ENCODE assay signal across 8 cellular contexts in the genomic region with DNA sequence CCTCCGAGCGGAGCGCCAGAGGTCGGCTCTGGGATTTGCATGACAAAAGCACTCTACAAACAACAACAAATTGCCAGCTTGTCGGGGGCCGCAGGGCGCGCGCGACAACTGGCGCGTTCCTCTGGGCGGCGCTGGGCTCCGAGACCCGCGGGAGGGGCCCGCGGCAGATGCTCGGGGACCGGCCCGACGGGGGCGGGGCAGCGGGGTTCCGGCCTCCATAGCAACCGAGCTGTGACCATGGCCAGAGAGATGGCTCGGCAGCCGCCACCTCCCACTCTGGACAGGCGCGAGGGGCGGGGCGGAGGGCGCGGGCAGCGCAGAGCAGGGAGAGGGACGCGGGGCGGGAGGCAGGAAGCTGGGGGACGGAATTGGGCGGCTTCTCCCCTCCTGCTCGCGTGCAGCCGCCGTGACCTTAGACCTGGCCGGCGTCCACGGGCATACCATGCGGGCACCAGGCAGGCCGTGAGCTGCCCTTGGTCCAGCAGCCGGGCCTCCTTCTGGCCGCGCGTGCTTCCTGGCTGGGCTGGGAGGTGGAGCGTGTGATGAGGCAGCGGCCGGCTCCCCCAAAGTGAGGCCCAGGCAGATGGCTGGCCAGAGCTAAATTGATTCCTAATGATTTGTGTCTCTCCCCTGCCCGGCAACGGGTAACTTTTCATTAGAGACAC.
DNase-seq lines count a peak whose midpoint lies in the region; ATAC-seq and TF ChIP-seq lines count a peak whose summit lies in the region.

No MANE protein-coding gene starts in this region.

- peak overlapping the region; percentile 27 to 45 for H3K4me3 Mint-ChIP-seq in effector memory CD8-positive, alpha-beta T cell

- no peaks in the 10 kb centered on the region for H3K36me3 Mint-ChIP-seq in effector memory CD8-positive, alpha-beta T cell (ENCODE audit: insufficient read depth)

- H3K4me3 ChIP-seq in AG09309 (ENCODE audit: control insufficient read depth, low read depth, low read length) = peak overlapping the region; percentile 21
- peak overlapping the region; percentile 43 for H3K4me3 ChIP-seq in H7 (ENCODE audit: insufficient read depth, low read depth, low read length)
- H3K4me3 ChIP-seq in left lung = peak overlapping the region; percentile 19 to 26

- H3K36me3 ChIP-seq in H7 (replicated peaks; ENCODE audit: control insufficient read depth, insufficient read depth, low read length) = no peaks in the 10 kb centered on the region
- no peaks in the 10 kb centered on the region for H3K36me3 ChIP-seq in left lung

- peaks cover 0 to 16% of the 10 kb centered on the region in 2 donors for H3K9me3 ChIP-seq in left lung

- DNase-seq in AG09309 (ENCODE audit: low read depth) = peak; percentile 63
- peak; percentile 99 for DNase-seq in H7
- peak; percentile 90 for DNase-seq in NCI-H82 (lab: John Stamatoyannopoulos, UW)
- no peak for DNase-seq in effector memory CD8-positive, alpha-beta T cell
- peak; percentile 71 to 88 for DNase-seq in left lung
- peak; percentile 51 to 94 (median 82) for DNase-seq in substantia nigra (lab: John Stamatoyannopoulos, UW)

- H3K9me3 Mint-ChIP-seq in effector memory CD8-positive, alpha-beta T cell = no peaks in the 10 kb centered on the region

- TF ChIP-seq CTCF in AG09309 (IDR thresholded peaks at IDR 0.05; ENCODE audit: control insufficient read depth, insufficient read depth, low read depth, low read length, missing control alignments) = no peak
- no peak for TF ChIP-seq CTCF in left lung (IDR thresholded peaks at IDR 0.05)

- H3K27me3 Mint-ChIP-seq in effector memory CD8-positive, alpha-beta T cell = peaks cover 16 to 66% of the 10 kb centered on the region in 2 donors

- H3K27ac ChIP-seq in left lung (no peak overlapping the region), substantia nigra (ENCODE audit: low read depth, low read length, poor library complexity, severe bottlenecking) (peak overlapping the region; percentile 77)

- H3K27ac Mint-ChIP-seq in effector memory CD8-positive, alpha-beta T cell = no peak overlapping the region

- peaks cover 4 to 12% of the 10 kb centered on the region in 2 donors for H3K4me1 ChIP-seq in left lung

- intact Hi-C loops in left lung (cut with DNase I) = no loop called here

- peak; percentile 32 for ATAC-seq in effector memory CD8-positive, alpha-beta T cell (replicated peaks)
- ATAC-seq in left lung = peak; percentile 87
- ATAC-seq in HG02763 (IDR thresholded peaks at IDR 0.05; ENCODE audit: unreplicated experiment) = no peak
- no peak for ATAC-seq in HG02884 (IDR thresholded peaks at IDR 0.05; ENCODE audit: unreplicated experiment)

- peaks cover 0 to 13% of the 10 kb centered on the region in 2 donors for H3K4me1 Mint-ChIP-seq in effector memory CD8-positive, alpha-beta T cell (ENCODE audit: low read depth in 2 of 2)

- H3K27me3 ChIP-seq in H7 (ENCODE audit: control insufficient read depth, insufficient read depth, low read length) (peaks cover 18% of the 10 kb centered on the region), left lung (peaks cover 0 to 47% of the 10 kb centered on the region in 2 donors)

Comparison
In these comparisons a context has a peak if more than half of its experiments do, and no peak if none do; other contexts are left out.
1. DNase-seq: peak in AG09309 (single experiment), H7 (single experiment), NCI-H82 (single experiment), left lung (2 of 2) and substantia nigra (49 of 49); none in effector memory CD8-positive, alpha-beta T cell (0 of 3).
2. ATAC-seq: peak in effector memory CD8-positive, alpha-beta T cell (single experiment) and left lung (single experiment); none in HG02763 (single experiment) and HG02884 (single experiment).
3. Peak in every context shown above with its lines, with median percentiles within 50 percentile points of each other: H3K4me3 ChIP-seq.